In the genomic region with DNA sequence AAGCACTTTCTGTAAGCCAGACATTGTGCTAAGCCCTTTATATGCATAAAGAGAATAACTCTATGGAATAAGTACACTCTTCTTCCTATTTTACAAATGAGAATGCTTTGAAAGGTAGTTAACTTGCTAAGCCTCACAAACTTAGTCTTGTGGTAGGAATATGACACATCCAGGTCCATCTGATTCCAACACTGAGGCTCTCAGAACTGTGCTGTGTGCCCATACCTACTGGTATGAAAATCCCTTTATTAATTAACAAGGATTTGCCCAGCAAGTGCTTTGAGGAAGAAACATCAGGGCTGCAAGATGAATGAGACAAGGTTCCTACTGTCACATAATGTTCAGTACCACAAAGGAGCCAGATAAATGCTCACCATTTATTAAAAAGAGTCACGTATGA, we compare ENCODE assay signal across 19 cellular contexts.
DNase-seq lines count a peak whose midpoint lies in the region; ATAC-seq and TF ChIP-seq lines count a peak whose summit lies in the region.
"Had no signal": no experiment of that assay in that cellular context is flagged by ENCODE, and none has a peak within 500 bp of the region (broad histone marks: within the 10 kb centered on the region; RNA-seq: fewer than 3 reads in every experiment).

No MANE protein-coding gene starts in this region.

- WGBS in stomach, 5 donors = 45 to 78% (median 57%) methylated on average over 1 of the region's 1 CpG

- peaks cover 71% of the 10 kb centered on the region for H3K4me1 ChIP-seq in PC-9 (replicated peaks; ENCODE audit: insufficient read depth)
- H3K4me1 ChIP-seq in stomach = peaks cover 0 to 36% (median 23%) of the 10 kb centered on the region in 4 donors
- peaks cover 13% of the 10 kb centered on the region for H3K4me1 ChIP-seq in osteoblast (ENCODE audit: insufficient read depth, low read length)

- CTCF ChIA-PET in PC-9 (lab: Charles Lee) = interaction anchor here (0.6 kb wide), 1 partner anchor 201 kb away, joined by 4 read pairs; no protein-coding TSS in a partner anchor

- DNase-seq in HT-29 (ENCODE audit: low spot score) (peak; percentile 30), PC-9 (no peak), kidney tubule cell (ENCODE audit: low spot score) (peak; percentile 68), stomach (no peak), glomerular visceral epithelial cell (ENCODE audit: extremely low spot score) (no peak), osteoblast (ENCODE audit: insufficient read length, low spot score, missing footprints) (no peak), hepatic stellate cell (ENCODE audit: low spot score) (no peak)
- DNase-seq: CD8-positive, alpha-beta T cell; DMS79 treated with DMSO at 0.1 percent for 48 hours; GF-D8; H7; NCI-H1092; NCI-H1694 treated with DMSO at 0.1 percent for 48 hours; NCI-H2227 treated with DMSO at 0.1 percent for 48 hours; SK-N-SH; SW 1271 had no signal

- H3K79me2 ChIP-seq in PC-9 (ENCODE audit: low read depth) (peaks cover 4% of the 10 kb centered on the region; the same call in 1 of the 2 replicates), osteoblast (ENCODE audit: insufficient read depth, low read length) (no peaks in the 10 kb centered on the region)

- H3K9me3 ChIP-seq in PC-9 (ENCODE audit: insufficient read depth, low read depth) (no peaks in the 10 kb centered on the region; the same call in 1 of the 2 replicates), stomach (no peaks in the 10 kb centered on the region), osteoblast (ENCODE audit: low read depth, low read length) (no peaks in the 10 kb centered on the region)
- H3K9me3 ChIP-seq: SK-N-SH had no signal

- H4K20me1 ChIP-seq in PC-9 (ENCODE audit: insufficient read depth) (no peaks in the 10 kb centered on the region), osteoblast (ENCODE audit: insufficient read depth, low read length) (no peaks in the 10 kb centered on the region)

- H2AFZ ChIP-seq in PC-9 (no peak overlapping the region), osteoblast (ENCODE audit: low read length) (no peak overlapping the region)

- H3K27me3 ChIP-seq in PC-9 (ENCODE audit: insufficient read depth, low read depth) (no peaks in the 10 kb centered on the region), stomach (no peaks in the 10 kb centered on the region), osteoblast (ENCODE audit: insufficient read depth, low read length) (no peaks in the 10 kb centered on the region)

- H3K9me2 ChIP-seq in PC-9 (ENCODE audit: insufficient read depth) = no peaks in the 10 kb centered on the region
- H3K9me2 ChIP-seq: SK-N-SH had no signal

- intact Hi-C loops in PC-9 (cut with micrococcal nuclease; ENCODE audit: unreplicated experiment) (no loop called here), stomach (cut with DNase I; ENCODE audit: low total_unique reads) (no loop called here)

- TF ChIP-seq CTCF in PC-9 (conservative IDR thresholded peaks at IDR 0.05) (no peak), stomach (IDR thresholded peaks at IDR 0.05) (no peak), osteoblast (IDR thresholded peaks at IDR 0.05; ENCODE audit: extremely low read depth, low read depth, low read length) (no peak)

- no TSS peak for BruUV-seq in PC-9 (replicated peaks; lab: Mats Ljungman, UMichigan)

- no peak for TF ChIP-seq POLR2A in stomach (IDR thresholded peaks at IDR 0.05)

- no peak for TF ChIP-seq EP300 in stomach (IDR thresholded peaks at IDR 0.05)

- H3F3A ChIP-seq in PC-9 (ENCODE audit: insufficient read depth, low read depth) = peaks cover 29% of the 10 kb centered on the region

- H3K36me3 ChIP-seq in PC-9 (ENCODE audit: low read depth) (no peaks in the 10 kb centered on the region), stomach (no peaks in the 10 kb centered on the region), osteoblast (ENCODE audit: insufficient read depth, low read length) (no peaks in the 10 kb centered on the region)

- H3K4me2 ChIP-seq in PC-9 (peak overlapping the region; percentile 61; the same call in 1 of the 2 replicates), osteoblast (ENCODE audit: insufficient read depth, low read length) (no peak overlapping the region)
- H3K4me2 ChIP-seq: KMS-11, SK-N-SH had no signal

- ATAC-seq in HG03571 (IDR thresholded peaks at IDR 0.05; ENCODE audit: unreplicated experiment) = no peak
- ATAC-seq: CD8-positive, alpha-beta T cell had no signal

- H3K4me3 ChIP-seq in PC-9 (no peak overlapping the region), stomach (no peak overlapping the region), osteoblast (ENCODE audit: insufficient read depth, low read length) (no peak overlapping the region)

- H3K27ac ChIP-seq in PC-9 (peak overlapping the region; percentile 93), stomach (peak overlapping the region in 4 of 5 donors; percentile 19 to 72 (median 56)), osteoblast (ENCODE audit: low read depth, low read length) (no peak overlapping the region)
- H3K27ac ChIP-seq: C4-2B, KMS-11 had no signal

- POLR2A ChIA-PET in PC-9 (lab: Charles Lee; ENCODE audit: unreplicated experiment) = interaction anchor here (0.6 kb wide), 1 partner anchor 75 kb away, joined by 6 read pairs; no protein-coding TSS in a partner anchor

Comparison
In these comparisons a context has a peak if more than half of its experiments do, and no peak if none do; other contexts are left out.
1. DNase-seq: peak in HT-29 (single experiment) and kidney tubule cell (single experiment); none in PC-9 (0 of 2), stomach (single experiment), glomerular visceral epithelial cell (single experiment), osteoblast (single experiment) and hepatic stellate cell (single experiment).